In the genomic region with DNA sequence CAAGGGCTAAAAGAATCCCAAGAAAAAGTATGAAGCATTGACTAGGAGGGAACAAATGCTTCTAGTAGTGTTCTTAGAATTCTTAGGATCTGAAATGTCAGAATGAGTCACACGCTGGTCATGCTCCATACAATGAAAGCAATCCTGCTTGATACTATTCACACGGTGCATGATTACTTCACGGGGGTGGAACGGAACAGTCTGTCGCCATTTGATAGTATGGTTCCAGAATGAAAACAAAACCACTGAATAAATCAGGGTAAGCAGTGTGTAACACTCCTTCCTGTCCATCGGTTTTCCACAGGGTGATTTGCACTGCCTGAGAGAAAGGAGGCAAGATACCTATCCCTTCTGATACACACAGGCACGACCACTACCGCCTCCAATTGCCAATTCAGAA, we compare ENCODE assay signal across 9 cellular contexts. TPM values are rescaled to one million over a fixed set of nuclear protein-coding genes. Genes with fewer than 3 reads are reported as not detected.
DNase-seq lines count a peak whose midpoint lies in the region; ATAC-seq, FAIRE-seq and TF ChIP-seq lines count a peak whose summit lies in the region.
"Had no signal": no experiment of that assay in that cellular context is flagged by ENCODE, and none has a peak within 500 bp of the region (broad histone marks: within the 10 kb centered on the region; RNA-seq: fewer than 3 reads in every experiment).

No MANE protein-coding gene starts in this region.

- no peaks in the 10 kb centered on the region for H3K27me3 Mint-ChIP-seq in T-helper 17 cell

- peak overlapping the region; percentile 45 for H3K27ac Mint-ChIP-seq in T-helper 17 cell

- no peak for ATAC-seq in T-helper 17 cell
- ATAC-seq in gastrocnemius medialis: peak; percentile 97 to 99
- no peak for ATAC-seq in HG03439 (IDR thresholded peaks at IDR 0.05; ENCODE audit: unreplicated experiment)

- FAIRE-seq in small intestine (lab: Jason Lieb, UNC): no peak
- FAIRE-seq: GM19239 had no signal

- peaks cover 32 to 34% of the 10 kb centered on the region in 2 donors for H3K4me1 ChIP-seq in gastrocnemius medialis
- no peaks in the 10 kb centered on the region for H3K4me1 ChIP-seq in small intestine (ENCODE audit: control insufficient read depth in 2 of 2, insufficient read depth in 1 of 2, low read depth in 1 of 2, low read length in 1 of 2)

- no peak overlapping the region for H3K4me3 Mint-ChIP-seq in T-helper 17 cell

- H3K36me3 ChIP-seq in gastrocnemius medialis (peaks cover 0 to 19% of the 10 kb centered on the region in 2 donors), small intestine (ENCODE audit: control insufficient read depth in 2 of 2, insufficient read depth in 2 of 2, low read length in 2 of 2) (peaks cover 8 to 26% of the 10 kb centered on the region in 2 donors)

- TF ChIP-seq CTCF in foreskin fibroblast (IDR thresholded peaks at IDR 0.05; ENCODE audit: low read depth, low read length) (no peak), gastrocnemius medialis (IDR thresholded peaks at IDR 0.05 in 4 of 5, conservative IDR thresholded peaks at IDR 0.05 in 1 of 5) (peak in 1 of 5 experiments; percentile 11)

- DNase-seq in HCEC 1CT (peak; percentile 96), T-helper 17 cell (no peak), foreskin fibroblast (peak; percentile 93 to 96), gastrocnemius medialis (peak; percentile 80 to 87), NCI-H446 treated with DMSO at 0.1 percent for 48 hours (lab: John Stamatoyannopoulos, UW) (no peak), small intestine (no peak)
- DNase-seq in activated CD8-positive, alpha-beta memory T cell treated with anti-CD3 and anti-CD28 coated beads, Interleukin-2, amount 50 U/mL, for 48 hours: no peak

- no peaks in the 10 kb centered on the region for H3K27me3 ChIP-seq in gastrocnemius medialis
- H3K27me3 ChIP-seq in small intestine (ENCODE audit: control insufficient read depth in 2 of 2, insufficient read depth in 2 of 2, low read length in 2 of 2): no peaks in the 10 kb centered on the region

- in situ Hi-C loops in gastrocnemius medialis (cut with MboI; ENCODE audit: low sequenced_read_pairs in 4 of 4): no loop called here

- H3K36me3 Mint-ChIP-seq in T-helper 17 cell (ENCODE audit: low read depth): no peaks in the 10 kb centered on the region

- H3K27ac ChIP-seq in gastrocnemius medialis: peak overlapping the region; percentile 89 to 97 (median 93)
- H3K27ac ChIP-seq in small intestine (ENCODE audit: low read depth in 1 of 2, low read length in 1 of 2): no peak overlapping the region

- peak; percentile 41 to 73 for TF ChIP-seq POLR2A in gastrocnemius medialis (IDR thresholded peaks at IDR 0.05)

- intact Hi-C loops in gastrocnemius medialis (cut with DNase I; ENCODE audit: low total_unique reads): loop anchor here (2.0 to 5.0 kb wide), 2 partner anchors 22 to 34 kb away; a partner anchor contains a TSS

- H3K4me1 Mint-ChIP-seq in T-helper 17 cell: peaks cover 13% of the 10 kb centered on the region

- no peaks in the 10 kb centered on the region for H3K9me3 ChIP-seq in T-helper 17 cell (ENCODE audit: control insufficient read depth, low read length, poor library complexity, severe bottlenecking)
- no peaks in the 10 kb centered on the region for H3K9me3 ChIP-seq in gastrocnemius medialis
- H3K9me3 ChIP-seq in small intestine (ENCODE audit: control insufficient read depth, low read depth): no peaks in the 10 kb centered on the region

- 77 to 85% (median 85%) methylated on average over 8 of the region's 8 CpGs for WGBS in small intestine, 3 donors

- no peak overlapping the region for H3K4me3 ChIP-seq in foreskin fibroblast (ENCODE audit: low read depth in 1 of 2, low read length in 2 of 2)
- H3K4me3 ChIP-seq in gastrocnemius medialis: peak overlapping the region in 1 of 4 donors; percentile 32
- H3K4me3 ChIP-seq in small intestine (ENCODE audit: low read depth in 1 of 2, low read length in 2 of 2): no peak overlapping the region

RNA-seq across cellular contexts. Expression of a gene that starts 22.9 kb away (rescaled TPM):
- total RNA-seq in T-helper 17 cell: 100 to 1,000 TPM; 142 to 146 TPM
- total RNA-seq in gastrocnemius medialis: 1,000 to 10,000 TPM in 3 of 4 donors, 100 to 1,000 TPM in 1; 915 to 1,814 (median 1,174) TPM
- 100 to 1,000 TPM; 235 to 390 (median 253) TPM for polyA plus RNA-seq in small intestine

RNA-seq across cellular contexts. Expression of a gene that starts 33.1 kb away (rescaled TPM):
- total RNA-seq in T-helper 17 cell (10 to 100 TPM; 14.8 to 17.4 TPM), gastrocnemius medialis (10 to 100 TPM; 48.6 to 64.6 (median 56.7) TPM)
- polyA plus RNA-seq in small intestine: 10 to 100 TPM; 31.2 to 42.9 (median 41.6) TPM

Comparison
In these comparisons a context has a peak if more than half of its experiments do, and no peak if none do; other contexts are left out.
1. DNase-seq: peak in HCEC 1CT (single experiment), foreskin fibroblast (2 of 2) and gastrocnemius medialis (2 of 2); none in T-helper 17 cell (0 of 3), NCI-H446 treated with DMSO at 0.1 percent for 48 hours (single experiment), activated CD8-positive, alpha-beta memory T cell treated with anti-CD3 and anti-CD28 coated beads, Interleukin-2, amount 50 U/mL, for 48 hours (single experiment) and small intestine (single experiment).
2. ATAC-seq: peak in gastrocnemius medialis (2 of 2); none in T-helper 17 cell (single experiment) and HG03439 (single experiment).
3. H3K27ac ChIP-seq: peak in gastrocnemius medialis (4 of 4); none in small intestine (0 of 2).
4. RNA of a gene that starts 22.9 kb away (total RNA-seq): 915 to 1,814 TPM in gastrocnemius medialis; 142 to 146 TPM in T-helper 17 cell; every median in the first group is over 4 times any median in the second.